1 cellular context compared by ENCODE assay signal in genomic region chr14:89232366-89233070, GRCh38.
TF ChIP-seq lines count a peak whose summit lies in the region.

No MANE protein-coding gene starts in this region.

TF ChIP-seq in HepG2, 621 proteins besides CTCF, POLR2A, EP300 and RAD21 (continued from another document):
- TF ChIP-seq KMT2A (CRISPR knock-in tag; IDR thresholded peaks at IDR 0.05) (no peak), MTF1 (CRISPR knock-in tag; IDR thresholded peaks at IDR 0.05) (no peak), ZNF468 (CRISPR knock-in tag; IDR thresholded peaks at IDR 0.05) (no peak), ZNF780A (CRISPR knock-in tag; IDR thresholded peaks at IDR 0.05) (no peak), ZNF781 (CRISPR knock-in tag; IDR thresholded peaks at IDR 0.05; ENCODE audit: borderline replicate concordance, not compliant biosample characterization) (no peak), ZSCAN9 (CRISPR knock-in tag; IDR thresholded peaks at IDR 0.05; ENCODE audit: borderline replicate concordance) (peak; percentile 71), ZNF274 (CRISPR knock-in tag; IDR thresholded peaks at IDR 0.05) (no peak), NFIC (IDR thresholded peaks at IDR 0.05; ENCODE audit: low read length) (peak; percentile 61), ARNTL (CRISPR knock-in tag; IDR thresholded peaks at IDR 0.05) (peak; percentile 88), ZNF225 (CRISPR knock-in tag; IDR thresholded peaks at IDR 0.05) (no peak), ZNF550 (CRISPR knock-in tag; IDR thresholded peaks at IDR 0.05; ENCODE audit: borderline replicate concordance) (no peak), ZNF101 (CRISPR knock-in tag; IDR thresholded peaks at IDR 0.05; ENCODE audit: borderline replicate concordance, low read depth) (no peak), SRSF4 (IDR thresholded peaks at IDR 0.05; ENCODE audit: low read depth, low read length, poor library complexity, severe bottlenecking) (no peak), ZNF576 (CRISPR knock-in tag; IDR thresholded peaks at IDR 0.05) (no peak), BCL6 (CRISPR knock-in tag; IDR thresholded peaks at IDR 0.05) (peak; percentile 93), SUZ12 (IDR thresholded peaks at IDR 0.05; ENCODE audit: low read depth, low read length) (no peak), SP140L (CRISPR knock-in tag; IDR thresholded peaks at IDR 0.05; ENCODE audit: borderline replicate concordance) (0 out of 2 replicates have a peak, but pooled peaks have one; percentile 61), DMTF1 (CRISPR knock-in tag; IDR thresholded peaks at IDR 0.05) (no peak), POGK (CRISPR knock-in tag; conservative IDR thresholded peaks at IDR 0.05) (peak; percentile 59; the same call in 1 of the 2 replicates), ETV5 (CRISPR knock-in tag; IDR thresholded peaks at IDR 0.05; ENCODE audit: borderline replicate concordance) (peak; percentile 45; the same call in 1 of the 2 replicates), MXD3 (CRISPR knock-in tag; IDR thresholded peaks at IDR 0.05) (no peak), GABPA (IDR thresholded peaks at IDR 0.05; ENCODE audit: low read depth, low read length) (no peak), GABPA (CRISPR knock-in tag; IDR thresholded peaks at IDR 0.05; ENCODE audit: low read depth) (0 out of 2 replicates have a peak, but pooled peaks have one; percentile 14), RBM39 (IDR thresholded peaks at IDR 0.05; ENCODE audit: low read depth, low read length, poor library complexity, severe bottlenecking) (no peak), ZFP36L2 (CRISPR knock-in tag; IDR thresholded peaks at IDR 0.05) (no peak)
